12 cellular contexts compared by ENCODE assay signal in the genomic region with DNA sequence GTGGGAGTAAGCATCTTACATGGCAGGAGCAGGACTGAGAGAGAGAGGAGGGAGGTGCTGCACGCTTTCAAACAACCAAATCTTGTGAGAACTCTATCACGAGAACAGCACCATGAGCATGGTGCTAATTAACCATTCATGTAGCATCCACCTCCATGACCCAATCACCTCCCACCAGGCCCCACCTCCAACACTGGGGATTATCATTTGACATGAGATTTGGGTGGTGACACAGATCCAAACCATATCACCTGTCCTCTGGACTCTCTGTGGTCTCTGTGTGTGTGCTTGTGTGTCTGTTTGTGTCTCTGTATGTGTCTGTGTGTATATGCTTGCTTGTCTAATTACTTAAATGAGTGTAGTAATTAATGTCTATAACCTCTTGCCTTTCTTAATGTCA. TPM values are rescaled to one million over a fixed set of nuclear protein-coding genes. Genes with fewer than 3 reads are reported as not detected.
DNase-seq lines count a peak whose midpoint lies in the region; ATAC-seq and TF ChIP-seq lines count a peak whose summit lies in the region.
"Had no signal": no experiment of that assay in that cellular context is flagged by ENCODE, and none has a peak within 500 bp of the region (broad histone marks: within the 10 kb centered on the region; RNA-seq: fewer than 3 reads in every experiment).

No MANE protein-coding gene starts in this region.

- H3K27me3 Mint-ChIP-seq in activated T-cell treated with anti-CD3 and anti-CD28 coated beads, Interleukin-2, amount 50 U/mL, for 4 hours (ENCODE audit: low read depth) = peaks cover 3% of the 10 kb centered on the region

- no peak overlapping the region for H3K4me3 ChIP-seq in spleen
- no peak overlapping the region for H3K4me3 ChIP-seq in right lobe of liver
- H3K4me3 ChIP-seq: tibial artery had no signal

- ATAC-seq in GM18498 (IDR thresholded peaks at IDR 0.05; ENCODE audit: unreplicated experiment) = peak; percentile 37
- ATAC-seq in GM19397 (IDR thresholded peaks at IDR 0.05; ENCODE audit: unreplicated experiment) = peak; percentile 44
- ATAC-seq in HG03060 (IDR thresholded peaks at IDR 0.05; ENCODE audit: low read depth, unreplicated experiment) = peak; percentile 18
- ATAC-seq in activated T-cell treated with anti-CD3 and anti-CD28 coated beads, Interleukin-2, amount 50 U/mL, for 4 hours = peak in 1 of 2 donors; percentile 25
- no peak for ATAC-seq in right lobe of liver

- no peaks in the 10 kb centered on the region for H3K27me3 ChIP-seq in spleen (replicated peaks in 1 of 7)
- H3K27me3 ChIP-seq in right lobe of liver = no peaks in the 10 kb centered on the region
- H3K27me3 ChIP-seq: dorsolateral prefrontal cortex, tibial artery had no signal

- intact Hi-C loops in spleen (cut with DNase I; ENCODE audit: low total_unique reads) = no loop called here
- intact Hi-C loops in right lobe of liver (cut with DNase I) = no loop called here

- peaks cover 2% of the 10 kb centered on the region for H3K36me3 Mint-ChIP-seq in activated T-cell treated with anti-CD3 and anti-CD28 coated beads, Interleukin-2, amount 50 U/mL, for 4 hours (ENCODE audit: insufficient read depth)

- H3K36me3 ChIP-seq in spleen = no peaks in the 10 kb centered on the region
- no peaks in the 10 kb centered on the region for H3K36me3 ChIP-seq in right lobe of liver
- H3K36me3 ChIP-seq: tibial artery had no signal

- TF ChIP-seq POLR2A in spleen (IDR thresholded peaks at IDR 0.05) (no peak), right lobe of liver (IDR thresholded peaks at IDR 0.05) (no peak)

- H3K4me1 Mint-ChIP-seq in activated T-cell treated with anti-CD3 and anti-CD28 coated beads, Interleukin-2, amount 50 U/mL, for 4 hours (ENCODE audit: low read depth) = peaks cover 27% of the 10 kb centered on the region

- 88 to 94% (median 89%) methylated on average over 2 of the region's 2 CpGs for WGBS in spleen, 5 donors
- no CpG with 5 or more reads among the region's 2 CpGs for WGBS in right lobe of liver (ENCODE audit: insufficient coverage, low coverage, low lambda C conversion rate, missing lambda C conversion rate)

- H3K27ac ChIP-seq in spleen = peak overlapping the region in 3 of 8 donors; percentile 26 to 60 (median 48)
- H3K27ac ChIP-seq in right lobe of liver = no peak overlapping the region
- H3K27ac ChIP-seq: HL-60, tibial artery had no signal

- in situ Hi-C loops in G401 (cut with HindIII; ENCODE audit: low sequenced_read_pairs) = no loop called here

- H3K4me1 ChIP-seq in spleen (peaks cover 0 to 11% (median 0%) of the 10 kb centered on the region in 6 donors), right lobe of liver (no peaks in the 10 kb centered on the region)
- H3K4me1 ChIP-seq: tibial artery had no signal

- H3K4me3 Mint-ChIP-seq in activated T-cell treated with anti-CD3 and anti-CD28 coated beads, Interleukin-2, amount 50 U/mL, for 4 hours = peak overlapping the region; percentile 50

- no peak for DNase-seq in activated T-cell treated with anti-CD3 and anti-CD28 coated beads, Interleukin-2, amount 50 U/mL, for 4 hours
- DNase-seq in NCI-H2227 treated with DMSO at 0.1 percent for 48 hours (lab: John Stamatoyannopoulos, UW) (no peak), spleen (no peak), G401 (ENCODE audit: low spot score) (no peak), right lobe of liver (no peak)
- DNase-seq: dorsolateral prefrontal cortex, NCI-H526 treated with DMSO at 0.1 percent for 48 hours, tibial artery had no signal

- no peaks in the 10 kb centered on the region for H3K9me3 ChIP-seq in spleen
- no peaks in the 10 kb centered on the region for H3K9me3 ChIP-seq in right lobe of liver
- H3K9me3 ChIP-seq: tibial artery had no signal

- H3K9me3 Mint-ChIP-seq in activated T-cell treated with anti-CD3 and anti-CD28 coated beads, Interleukin-2, amount 50 U/mL, for 4 hours = no peaks in the 10 kb centered on the region

- TF ChIP-seq CTCF in spleen (IDR thresholded peaks at IDR 0.05 in 8 of 11, conservative IDR thresholded peaks at IDR 0.05 in 3 of 11) (no peak), right lobe of liver (IDR thresholded peaks at IDR 0.05) (no peak)

RNA-seq across cellular contexts. Expression of a gene that starts 31.1 kb away (rescaled TPM):
- total RNA-seq in activated T-cell treated with anti-CD3 and anti-CD28 coated beads, Interleukin-2, amount 50 U/mL, for 4 hours = 100 to 1,000 TPM; 220 to 246 (median 233) TPM
- total RNA-seq in spleen (100 to 1,000 TPM in 1 of 7 donors, 10 to 100 TPM in 6; 70.4 to 147 (median 86.9) TPM), right lobe of liver (100 to 1,000 TPM in 5 of 6 experiments, 10 to 100 TPM in 1; 85.1 to 158 (median 131) TPM)
- 100 to 1,000 TPM; 175 to 244 (median 244) TPM for polyA plus RNA-seq in spleen
- 84.4 and 164 TPM in 2 replicates for total RNA-seq in G401 (2014; rRNA removed; shearing (Covaris generic))

RNA-seq across cellular contexts. Expression of a gene that starts 31.4 kb away (rescaled TPM):
- total RNA-seq in activated T-cell treated with anti-CD3 and anti-CD28 coated beads, Interleukin-2, amount 50 U/mL, for 4 hours = 10 to 100 TPM; 21.0 to 23.6 (median 23.4) TPM
- total RNA-seq in spleen (10 to 100 TPM; 24.6 to 39.5 (median 27.2) TPM), right lobe of liver (10 to 100 TPM; 26.2 to 32.6 (median 27.7) TPM)
- polyA plus RNA-seq in spleen = 10 to 100 TPM; 15.4 to 17.7 (median 16.9) TPM
- total RNA-seq in G401 (2014; rRNA removed; shearing (Covaris generic)) = 24.3 and 34.5 TPM in 2 replicates

Comparison
In these comparisons a context has a peak if more than half of its experiments do, and no peak if none do; other contexts are left out.
1. ATAC-seq: peak in GM18498 (single experiment), GM19397 (single experiment) and HG03060 (single experiment); none in right lobe of liver (0 of 4).